9 cellular contexts compared by ENCODE assay signal in genomic region chr11:69442807-69443137, GRCh38. TPM values are rescaled to one million over a fixed set of nuclear protein-coding genes. Genes with fewer than 3 reads are reported as not detected.
DNase-seq lines count a peak whose midpoint lies in the region; ATAC-seq and TF ChIP-seq lines count a peak whose summit lies in the region.
"Had no signal": no experiment of that assay in that cellular context is flagged by ENCODE, and none has a peak within 500 bp of the region (broad histone marks: within the 10 kb centered on the region; RNA-seq: fewer than 3 reads in every experiment).

No MANE protein-coding gene starts in this region.

- H3K27ac ChIP-seq in C4-2B = peak overlapping the region; percentile 32
- peak overlapping the region in 3 of 4 donors; percentile 70 to 81 (median 78) for H3K27ac ChIP-seq in Peyer's patch
- H3K27ac ChIP-seq: KMS-11 had no signal

- ATAC-seq in HG02623 (IDR thresholded peaks at IDR 0.05; ENCODE audit: unreplicated experiment) (no peak), GM19455 (IDR thresholded peaks at IDR 0.05; ENCODE audit: unreplicated experiment) (no peak)

- H3K27me3 ChIP-seq in Peyer's patch = no peaks in the 10 kb centered on the region

- H3K4me3 ChIP-seq in Peyer's patch = peak overlapping the region in 1 of 4 donors; percentile 44

- DNase-seq in Peyer's patch (peak in 1 of 3 donors; percentile 17), fibroblast of peridontal ligament (ENCODE audit: extremely low read depth) (peak; percentile 45), posterior vena cava (ENCODE audit: low spot score) (peak; percentile 83), 8988T (no peak), NCI-H2227 (lab: John Stamatoyannopoulos, UW; ENCODE audit: unreplicated experiment) (no peak)

- H3K9me3 ChIP-seq in Peyer's patch = no peaks in the 10 kb centered on the region

- intact Hi-C loops in posterior vena cava (cut with DNase I) = no loop called here

- H3K4me1 ChIP-seq in Peyer's patch = peaks cover 0 to 20% (median 6%) of the 10 kb centered on the region in 4 donors

- TF ChIP-seq CTCF in C4-2B (conservative IDR thresholded peaks at IDR 0.05) = no peak
- TF ChIP-seq CTCF in Peyer's patch (IDR thresholded peaks at IDR 0.05) = no peak

- H3K36me3 ChIP-seq in Peyer's patch = no peaks in the 10 kb centered on the region

- no peak for TF ChIP-seq POLR2A in Peyer's patch (IDR thresholded peaks at IDR 0.05)

RNA-seq across cellular contexts. Expression of gene LINC01488, which starts 38.7 kb away (rescaled TPM):
- total RNA-seq in Peyer's patch = not detected
- total RNA-seq in posterior vena cava = not detected

Comparison
In these comparisons a context has a peak if more than half of its experiments do, and no peak if none do; other contexts are left out.
1. DNase-seq: peak in fibroblast of peridontal ligament (single experiment) and posterior vena cava (single experiment); none in 8988T (single experiment) and NCI-H2227 (single experiment).